In the genomic region with DNA sequence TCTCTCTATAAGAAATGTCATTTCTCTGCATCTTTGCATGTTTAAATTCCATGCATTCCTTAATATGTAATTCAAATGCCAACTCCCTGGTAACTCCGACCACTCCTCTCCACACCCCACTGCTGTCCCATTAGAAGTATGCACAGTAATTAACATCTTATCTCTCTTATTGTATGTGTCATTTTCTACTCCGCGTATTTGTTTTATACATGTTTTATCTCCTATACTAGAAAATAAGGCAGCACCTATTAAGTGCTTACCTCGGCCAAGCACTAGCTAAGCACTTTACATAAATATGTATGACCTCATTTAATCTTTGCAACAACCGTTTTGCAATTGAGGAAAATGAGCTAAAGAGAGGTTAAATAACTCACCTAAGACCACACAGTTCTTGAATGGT, we compare ENCODE assay signal across 15 cellular contexts.
A peak's percentile ranks its signal among the peaks of the same experiment; 100 is the strongest.
DNase-seq lines count a peak whose midpoint lies in the region; ATAC-seq, FAIRE-seq and TF ChIP-seq lines count a peak whose summit lies in the region.
"Had no signal": no experiment of that assay in that cellular context is flagged by ENCODE, and none has a peak within 500 bp of the region (broad histone marks: within the 10 kb centered on the region; RNA-seq: fewer than 3 reads in every experiment).

No MANE protein-coding gene starts in this region.

- no peak overlapping the region for H4K5ac ChIP-seq in H1 (ENCODE audit: insufficient read length, low read depth, low read length)

- H3K27ac ChIP-seq in HEK293 (ENCODE audit: extremely low read depth, low read depth, low read length) (no peak overlapping the region), SJCRH30 (peak overlapping the region; percentile 61), H1 (ENCODE audit: low read depth, low read length) (no peak overlapping the region), upper lobe of right lung (no peak overlapping the region)
- H3K27ac ChIP-seq: GM23248 had no signal

- no peak overlapping the region for H2AFZ ChIP-seq in H1 (ENCODE audit: low read length)
- H2AFZ ChIP-seq: GM23248 had no signal

- TF ChIP-seq POLR2A in H1 (IDR thresholded peaks at IDR 0.05; ENCODE audit: control extremely low read depth in 1 of 2, low read depth in 2 of 2, low read length in 2 of 2): no peak

- no peak overlapping the region for H3K4me3 ChIP-seq in HEK293 (ENCODE audit: low read depth, low read length)
- no peak overlapping the region for H3K4me3 ChIP-seq in SJCRH30
- no peak overlapping the region for H3K4me3 ChIP-seq in H1 (ENCODE audit: extremely low read depth in 1 of 4, insufficient read depth in 2 of 4, low read depth in 3 of 4, low read length in 4 of 4)
- no peak overlapping the region for H3K4me3 ChIP-seq in upper lobe of right lung
- H3K4me3 ChIP-seq: GM23248 had no signal

- H2BK5ac ChIP-seq in H1 (ENCODE audit: low read depth, low read length): no peak overlapping the region

- TF ChIP-seq EP300 in H1 (IDR thresholded peaks at IDR 0.05; ENCODE audit: borderline replicate concordance in 1 of 2, low read depth in 2 of 2, low read length in 2 of 2): no peak

- ATAC-seq in upper lobe of right lung (peak; percentile 24), GM21723 (IDR thresholded peaks at IDR 0.05; ENCODE audit: unreplicated experiment) (no peak), GM18498 (IDR thresholded peaks at IDR 0.05; ENCODE audit: unreplicated experiment) (no peak), GM21390 (IDR thresholded peaks at IDR 0.05; ENCODE audit: unreplicated experiment) (no peak)

- H3K79me2 ChIP-seq in H1 (ENCODE audit: control insufficient read depth in 1 of 2, insufficient read depth in 2 of 2, low read length in 2 of 2): no peaks in the 10 kb centered on the region

- H3K4ac ChIP-seq in H1 (replicated peaks; ENCODE audit: insufficient read length, low read depth, low read length): no peak overlapping the region

- H4K91ac ChIP-seq in H1 (replicated peaks; ENCODE audit: insufficient read length, low read length): no peak overlapping the region

- POLR2A ChIA-PET in HEK293 (lab: Yijun Ruan, JAX): interaction anchor here (1.4 kb wide), 1 partner anchor 83 kb away, joined by 3 read pairs; no protein-coding TSS in a partner anchor
- POLR2A ChIA-PET in H1 (lab: Charles Lee; ENCODE audit: partially characterized antibody): interaction anchor here (0.6 kb wide), 2 partner anchors 44 to 50 kb away, joined by 3 read pairs; no protein-coding TSS in a partner anchor

- no peak overlapping the region for H2BK15ac ChIP-seq in H1 (ENCODE audit: low read length)

- no peak overlapping the region for H3K23ac ChIP-seq in H1 (ENCODE audit: insufficient read length)

- no peak overlapping the region for H2BK12ac ChIP-seq in H1 (ENCODE audit: low read depth, low read length)

- FAIRE-seq in H1 (lab: Jason Lieb, UNC): no peak

- DNase-seq in SJCRH30 (no peak), H1 (ENCODE audit: low read depth in 1 of 2, low spot score in 2 of 2) (no peak), upper lobe of right lung (no peak)
- DNase-seq: Calu3; CD4-positive, CD25-positive, alpha-beta regulatory T cell; GM23248; MV-4-11; NCI-H1417 treated with DMSO at 0.1 percent for 48 hours; NCI-H1930; NCI-H2171; NCI-H446 treated with DMSO at 0.1 percent for 48 hours had no signal

- H3K27me3 ChIP-seq in SJCRH30: no peaks in the 10 kb centered on the region
- H3K27me3 ChIP-seq in H1 (replicated peaks in 1 of 4; ENCODE audit: control insufficient read depth in 3 of 4, extremely low read depth in 1 of 4, insufficient read depth in 3 of 4, low read length in 3 of 4): no peaks in the 10 kb centered on the region
- no peaks in the 10 kb centered on the region for H3K27me3 ChIP-seq in upper lobe of right lung

- no peak overlapping the region for H3K18ac ChIP-seq in H1 (ENCODE audit: extremely low read depth, low read length)

- no peak overlapping the region for H3K56ac ChIP-seq in H1 (replicated peaks; ENCODE audit: insufficient read length, low read depth, low read length)

- H3K79me1 ChIP-seq in H1 (ENCODE audit: low read depth, low read length): no peaks in the 10 kb centered on the region

- no peaks in the 10 kb centered on the region for H3K36me3 ChIP-seq in HEK293 (ENCODE audit: control insufficient read depth in 2 of 2, insufficient read depth in 1 of 2, low read length in 2 of 2)
- H3K36me3 ChIP-seq in SJCRH30: no peaks in the 10 kb centered on the region
- no peaks in the 10 kb centered on the region for H3K36me3 ChIP-seq in H1 (ENCODE audit: control insufficient read depth in 2 of 4, insufficient read depth in 4 of 4, low read length in 3 of 4)
- no peaks in the 10 kb centered on the region for H3K36me3 ChIP-seq in upper lobe of right lung

- no peak overlapping the region for H3K9ac ChIP-seq in H1 (replicated peaks in 1 of 4; ENCODE audit: extremely low read depth in 1 of 4, low read depth in 3 of 4, low read length in 3 of 4)
- H3K9ac ChIP-seq: GM23248 had no signal

- H2BK20ac ChIP-seq in H1 (ENCODE audit: low read length): no peak overlapping the region

- no peak overlapping the region for H2BK120ac ChIP-seq in H1 (replicated peaks; ENCODE audit: low read depth, low read length)

- no peak for TF ChIP-seq CTCF in HEK293 (tag by site-specific recombination; IDR thresholded peaks at IDR 0.05)
- no peak for TF ChIP-seq CTCF in H1 (IDR thresholded peaks at IDR 0.05; ENCODE audit: control extremely low read depth in 1 of 3, insufficient read depth in 1 of 3, low read depth in 1 of 3, low read length in 3 of 3)
- TF ChIP-seq CTCF in upper lobe of right lung (IDR thresholded peaks at IDR 0.05): no peak

- H3K14ac ChIP-seq in H1 (ENCODE audit: insufficient read length): no peak overlapping the region

- intact Hi-C loops in upper lobe of right lung (cut with DNase I): no loop called here

- H4K20me1 ChIP-seq in H1 (replicated peaks in 1 of 2; ENCODE audit: control insufficient read depth in 1 of 2, insufficient read depth in 2 of 2, low read length in 2 of 2): no peaks in the 10 kb centered on the region

- WGBS in H1 (ENCODE audit: extremely low coverage in 1 of 2, insufficient coverage in 1 of 2, insufficient read length in 1 of 2, insufficient replicate concordance in 2 of 2, low coverage in 1 of 2, low lambda C conversion rate in 2 of 2, missing lambda C conversion rate in 1 of 2), 2 experiments: 86% methylated on average over 5 of the region's 5 CpGs; no CpG with 5 or more reads in 1 of the 2 experiments

- H3K23me2 ChIP-seq in H1 (ENCODE audit: low read depth, low read length): no peaks in the 10 kb centered on the region

- CTCF ChIA-PET in HEK293 (lab: Yijun Ruan, JAX): interaction anchor here (0.5 to 1.6 kb wide), 3 partner anchors 11 to 356 kb away, joined by 3 to 4 read pairs (median 3); no protein-coding TSS in a partner anchor
- CTCF ChIA-PET in H1 (lab: Charles Lee; ENCODE audit: partially characterized antibody): no interaction called here

- H3K9me3 ChIP-seq in HEK293 (ENCODE audit: control insufficient read depth, insufficient read depth, low read depth, low read length) (no peaks in the 10 kb centered on the region), SJCRH30 (replicated peaks) (no peaks in the 10 kb centered on the region), H1 (ENCODE audit: insufficient read depth in 2 of 2, low read depth in 1 of 2, low read length in 1 of 2) (no peaks in the 10 kb centered on the region), upper lobe of right lung (no peaks in the 10 kb centered on the region)

- H3K4me1 ChIP-seq in HEK293 (ENCODE audit: control insufficient read depth, insufficient read depth, low read length): peaks cover 26% of the 10 kb centered on the region
- peaks cover 30% of the 10 kb centered on the region for H3K4me1 ChIP-seq in SJCRH30
- no peaks in the 10 kb centered on the region for H3K4me1 ChIP-seq in H1 (replicated peaks in 1 of 4; ENCODE audit: control insufficient read depth in 3 of 4, insufficient read depth in 4 of 4, low read length in 3 of 4)
- H3K4me1 ChIP-seq in upper lobe of right lung: no peaks in the 10 kb centered on the region

- no peak for TF ChIP-seq RAD21 in H1 (IDR thresholded peaks at IDR 0.05 in 1 of 2, conservative IDR thresholded peaks at IDR 0.05 in 1 of 2; ENCODE audit: low read depth in 2 of 2, low read length in 2 of 2)

- no peak overlapping the region for H4K8ac ChIP-seq in H1 (ENCODE audit: extremely low read depth, insufficient read depth, low read length)

- H2AK5ac ChIP-seq in H1 (ENCODE audit: low read depth, low read length): no peak overlapping the region

- no peak overlapping the region for H3K4me2 ChIP-seq in H1 (ENCODE audit: insufficient read depth in 1 of 2, low read depth in 2 of 2, low read length in 2 of 2)

TF ChIP-seq in HEK293, 187 proteins besides CTCF, POLR2A, EP300 and RAD21 (continues in another document):
- TF ChIP-seq ZNF426 (tag by site-specific recombination; IDR thresholded peaks at IDR 0.05) (no peak), HOXD13 (CRISPR knock-in tag; IDR thresholded peaks at IDR 0.05; ENCODE audit: borderline replicate concordance) (no peak), ZNF121 (tag by site-specific recombination; IDR thresholded peaks at IDR 0.05) (no peak), ZSCAN30 (tag by site-specific recombination; IDR thresholded peaks at IDR 0.05) (no peak), WT1 (tag by site-specific recombination; IDR thresholded peaks at IDR 0.05) (peak; percentile 50; the same call in 1 of the 2 replicates), OSR2 (tag by site-specific recombination; IDR thresholded peaks at IDR 0.05) (peak; percentile 20; the same call in 1 of the 2 replicates), KLF1 (tag by site-specific recombination; IDR thresholded peaks at IDR 0.05) (peak; percentile 75)

TF ChIP-seq in H1, 55 proteins besides CTCF, POLR2A, EP300 and RAD21:
- TF ChIP-seq, protein P1, sequence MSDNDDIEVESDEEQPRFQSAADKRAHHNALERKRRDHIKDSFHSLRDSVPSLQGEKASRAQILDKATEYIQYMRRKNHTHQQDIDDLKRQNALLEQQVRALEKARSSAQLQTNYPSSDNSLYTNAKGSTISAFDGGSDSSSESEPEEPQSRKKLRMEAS (IDR thresholded peaks at IDR 0.05): no peak
- no peak for TF ChIP-seq FOSL1 (IDR thresholded peaks at IDR 0.05; ENCODE audit: insufficient read depth, low read depth, low read length)
- TF ChIP-seq TEAD4 (IDR thresholded peaks at IDR 0.05; ENCODE audit: low read depth, low read length): peak; percentile 23; the same call in 1 of the 2 replicates
- TF ChIP-seq SP2 (IDR thresholded peaks at IDR 0.05; ENCODE audit: low read length): no peak
